19 cellular contexts compared by ENCODE assay signal in the genomic region with DNA sequence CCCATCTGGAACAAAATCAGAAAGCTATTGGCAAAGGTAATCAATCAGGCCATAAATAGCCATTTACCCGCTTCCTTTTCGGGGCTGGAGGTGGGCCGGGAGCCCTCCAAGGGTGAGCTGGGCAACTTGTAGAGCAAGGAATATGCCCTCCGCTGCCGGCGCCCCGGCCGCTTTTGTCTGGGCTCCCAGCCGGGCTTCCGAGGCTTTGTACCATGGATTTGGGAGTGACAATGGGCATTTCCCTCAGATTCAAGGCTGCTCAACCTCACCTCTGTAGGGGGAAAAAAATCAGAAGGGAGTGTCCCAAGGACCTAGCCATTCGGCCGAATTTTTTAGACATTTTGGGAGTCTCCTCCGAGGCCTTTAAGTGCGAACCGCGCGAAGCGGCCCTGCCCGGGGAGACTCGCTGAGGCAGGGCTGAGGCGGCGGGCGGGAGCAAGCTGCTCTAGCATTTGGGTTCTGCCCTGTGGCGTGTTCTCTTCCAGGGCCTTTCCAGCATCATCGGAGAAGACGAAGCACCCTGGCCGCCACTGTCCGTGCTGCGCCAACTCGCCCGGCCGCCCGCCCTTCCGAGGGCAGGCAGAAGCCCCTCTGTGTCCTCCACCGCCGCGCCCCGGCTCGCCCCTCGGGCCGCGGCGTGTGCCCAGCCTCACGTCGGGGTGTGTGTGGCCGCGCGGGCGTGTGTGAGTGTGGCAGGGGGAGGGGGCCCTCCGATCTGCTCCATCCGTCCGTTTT. TPM values are rescaled to one million over a fixed set of nuclear protein-coding genes. Genes with fewer than 3 reads are reported as not detected.
DNase-seq lines count a peak whose midpoint lies in the region; TF ChIP-seq lines count a peak whose summit lies in the region.
"Had no signal": no experiment of that assay in that cellular context is flagged by ENCODE, and none has a peak within 500 bp of the region (broad histone marks: within the 10 kb centered on the region; RNA-seq: fewer than 3 reads in every experiment).

No MANE protein-coding gene starts in this region.

- intact Hi-C loops in stomach (cut with DNase I; ENCODE audit: low total_unique reads) = loop anchor here (10.0 kb wide), 1 partner anchor 533 kb away; no protein-coding TSS in a partner anchor
- intact Hi-C loops in OCI-LY7 (cut with micrococcal nuclease; ENCODE audit: unreplicated experiment) = no loop called here

- no peak for TF ChIP-seq CTCF in stomach (IDR thresholded peaks at IDR 0.05)
- no peak for TF ChIP-seq CTCF in OCI-LY7 (conservative IDR thresholded peaks at IDR 0.05; ENCODE audit: low read length)

- H3K27ac ChIP-seq in SJSA1 = no peak overlapping the region
- no peak overlapping the region for H3K27ac ChIP-seq in stomach
- no peak overlapping the region for H3K27ac ChIP-seq in OCI-LY7 (ENCODE audit: low read depth, low read length, poor library complexity, severe bottlenecking)
- H3K27ac ChIP-seq: 22Rv1, KMS-11, parathyroid adenoma had no signal

- 8 to 21% (median 16%) methylated on average over 23 to 52 of the region's 52 CpGs for WGBS in stomach, 5 donors

- TF ChIP-seq EP300 in stomach (IDR thresholded peaks at IDR 0.05) = no peak

- no peak overlapping the region for H2AFZ ChIP-seq in OCI-LY7 (ENCODE audit: low read length)
- H2AFZ ChIP-seq: parathyroid adenoma had no signal

- H3K9me3 ChIP-seq in SJSA1 (replicated peaks) (no peaks in the 10 kb centered on the region), stomach (peaks cover 0 to 23% (median 4%) of the 10 kb centered on the region in 4 donors), OCI-LY7 (ENCODE audit: low read length) (no peaks in the 10 kb centered on the region)

- peaks cover 10% of the 10 kb centered on the region for H3K4me1 ChIP-seq in SJSA1 (replicated peaks)
- H3K4me1 ChIP-seq in stomach = peaks cover 11 to 26% (median 19%) of the 10 kb centered on the region in 4 donors
- H3K4me1 ChIP-seq in OCI-LY7 (ENCODE audit: insufficient read depth, low read length, poor library complexity, severe bottlenecking) = no peaks in the 10 kb centered on the region
- H3K4me1 ChIP-seq: parathyroid adenoma had no signal

- no peaks in the 10 kb centered on the region for H3K9me2 ChIP-seq in OCI-LY7 (ENCODE audit: insufficient read depth, low read length)

- H3K36me3 ChIP-seq in SJSA1 (no peaks in the 10 kb centered on the region), stomach (no peaks in the 10 kb centered on the region), OCI-LY7 (ENCODE audit: insufficient read depth, low read length) (no peaks in the 10 kb centered on the region)

- DNase-seq in DMS79 treated with DMSO at 0.1 percent for 48 hours (lab: John Stamatoyannopoulos, UW) (peak; percentile 15), DMS79 (lab: John Stamatoyannopoulos, UW) (no peak), SJSA1 (ENCODE audit: low read depth in 1 of 2, low spot score in 2 of 2) (no peak), mesenteric fat pad (ENCODE audit: low spot score) (peak; percentile 81), stomach (no peak), OCI-LY7 (ENCODE audit: low spot score) (no peak), NCI-H2029 (lab: John Stamatoyannopoulos, UW) (no peak), islet precursor cell (no peak)
- DNase-seq: activated CD4-positive, CD25-positive, alpha-beta regulatory T cell treated with anti-CD3 and anti-CD28 coated beads, Interleukin-2, amount 50 U/mL, for 72 hours; activated T-cell treated with anti-CD3 and anti-CD28 coated beads, Interleukin-2, amount 50 U/mL, for 4 hours; anterior cingulate cortex; cortex of kidney; NCI-H146; NCI-H526; stimulated activated CD8-positive, alpha-beta memory T cell treated with anti-CD3 and anti-CD28 coated beads, Interleukin-4, amount 100 ng/mL, for 48 hours had no signal

- CTCF ChIA-PET in OCI-LY7 (lab: Charles Lee; ENCODE audit: unreplicated experiment) = no interaction called here

- BruUV-seq in OCI-LY7 (replicated peaks; lab: Mats Ljungman, UMichigan) = no TSS peak

- no peaks in the 10 kb centered on the region for H3K79me2 ChIP-seq in OCI-LY7 (ENCODE audit: insufficient read depth, low read depth, low read length)
- H3K79me2 ChIP-seq: parathyroid adenoma had no signal

- no peaks in the 10 kb centered on the region for H4K20me1 ChIP-seq in OCI-LY7 (ENCODE audit: insufficient read depth, low read length)

- peaks cover 33% of the 10 kb centered on the region for H3K27me3 ChIP-seq in SJSA1 (replicated peaks)
- peaks cover 63 to 100% (median 97%) of the 10 kb centered on the region in 3 donors for H3K27me3 ChIP-seq in stomach

- no peak overlapping the region for H3K4me2 ChIP-seq in OCI-LY7 (ENCODE audit: low read length)
- H3K4me2 ChIP-seq: KMS-11 had no signal

- peak overlapping the region; percentile 49 for H3K4me3 ChIP-seq in SJSA1
- H3K4me3 ChIP-seq in stomach = peak overlapping the region in 3 of 4 donors; percentile 39 to 47 (median 41)
- no peak overlapping the region for H3K4me3 ChIP-seq in OCI-LY7 (ENCODE audit: low read depth, low read length, poor library complexity, severe bottlenecking)

- POLR2A ChIA-PET in OCI-LY7 (lab: Charles Lee) = no interaction called here

- no peak for TF ChIP-seq POLR2A in stomach (IDR thresholded peaks at IDR 0.05)

RNA-seq across cellular contexts. Expression of a gene that starts 1.0 kb away (rescaled TPM):
- total RNA-seq in SJSA1 (2014; rRNA removed; shearing (Covaris generic)) = 1.8 TPM in 2 replicates
- 6.1 TPM for total RNA-seq in mesenteric fat pad
- total RNA-seq in stomach = under 1 TPM in 1 of 5 donors, not detected in 4; 0.18 TPM
- under 1 TPM; 0.31 to 0.76 (median 0.68) TPM for polyA plus RNA-seq in stomach
- total RNA-seq in OCI-LY7 (2014; rRNA removed; shearing (Covaris generic)) = not detected in 2 replicates
- total RNA-seq in OCI-LY7 (2022) = not detected in 2 replicates
- total RNA-seq: activated T-cell treated with anti-CD3 and anti-CD28 coated beads, Interleukin-2, amount 50 U/mL, for 4 hours; fibroblast of lung had no signal
- polyA plus RNA-seq: fibroblast of lung had no signal

RNA-seq across cellular contexts. Expression of a gene that starts 5.0 kb away (rescaled TPM):
- total RNA-seq in SJSA1 (2014; rRNA removed; shearing (Covaris generic)) = not detected in 2 replicates
- total RNA-seq in mesenteric fat pad (1.7 TPM), stomach (1 to 10 TPM in 1 of 5 donors, not detected in 4; 2.6 TPM), OCI-LY7 (2022) (not detected in 2 replicates)
- not detected for polyA plus RNA-seq in stomach
- total RNA-seq in OCI-LY7 (2014; rRNA removed; shearing (Covaris generic)) = not detected in 2 replicates
- total RNA-seq: activated T-cell treated with anti-CD3 and anti-CD28 coated beads, Interleukin-2, amount 50 U/mL, for 4 hours; fibroblast of lung had no signal
- polyA plus RNA-seq: fibroblast of lung had no signal

RNA-seq across cellular contexts. Expression of a gene that starts 8.0 kb away (rescaled TPM):
- total RNA-seq in SJSA1 (2014; rRNA removed; shearing (Covaris generic)) = 13.0 and 16.8 TPM in 2 replicates
- total RNA-seq in mesenteric fat pad (13.3 TPM), stomach (10 to 100 TPM in 1 of 5 donors, 1 to 10 TPM in 1, under 1 TPM in 1, not detected in 2; 0.58 to 15.9 (median 5.1) TPM), OCI-LY7 (2022) (not detected in 2 replicates)
- polyA plus RNA-seq in stomach = 1 to 10 TPM in 2 of 3 donors, under 1 TPM in 1; 0.87 to 1.8 (median 1.7) TPM
- total RNA-seq in OCI-LY7 (2014; rRNA removed; shearing (Covaris generic)) = not detected in 2 replicates
- total RNA-seq: fibroblast of lung had no signal
- polyA plus RNA-seq: fibroblast of lung had no signal

RNA-seq across cellular contexts. Expression of a gene that starts 14.5 kb away (rescaled TPM):
- not detected in 2 replicates for total RNA-seq in SJSA1 (2014; rRNA removed; shearing (Covaris generic))
- total RNA-seq in mesenteric fat pad (1.2 TPM), stomach (not detected), OCI-LY7 (2022) (not detected in 2 replicates)
- not detected for polyA plus RNA-seq in stomach
- not detected in 2 replicates for total RNA-seq in OCI-LY7 (2014; rRNA removed; shearing (Covaris generic))
- total RNA-seq: activated T-cell treated with anti-CD3 and anti-CD28 coated beads, Interleukin-2, amount 50 U/mL, for 4 hours; fibroblast of lung had no signal
- polyA plus RNA-seq: fibroblast of lung had no signal

RNA-seq across cellular contexts. Expression of a gene that starts 21.9 kb away (rescaled TPM):
- 0.13 TPM in 1 of 2 replicates, not detected in the other for total RNA-seq in SJSA1 (2014; rRNA removed; shearing (Covaris generic))
- total RNA-seq in mesenteric fat pad = not detected
- not detected for total RNA-seq in stomach
- polyA plus RNA-seq in stomach = not detected
- total RNA-seq in OCI-LY7 (2014; rRNA removed; shearing (Covaris generic)) = not detected in 2 replicates
- total RNA-seq in OCI-LY7 (2022) = 0.25 TPM in 1 of 2 replicates, not detected in the other
- total RNA-seq: activated T-cell treated with anti-CD3 and anti-CD28 coated beads, Interleukin-2, amount 50 U/mL, for 4 hours; fibroblast of lung had no signal
- polyA plus RNA-seq: fibroblast of lung had no signal

Comparison
In these comparisons a context has a peak if more than half of its experiments do, and no peak if none do; other contexts are left out.
1. DNase-seq: peak in DMS79 treated with DMSO at 0.1 percent for 48 hours (single experiment) and mesenteric fat pad (single experiment); none in DMS79 (single experiment), SJSA1 (0 of 2), stomach (single experiment), OCI-LY7 (single experiment), NCI-H2029 (single experiment) and islet precursor cell (single experiment).